23 cellular contexts compared by ENCODE assay signal in genomic region chr4:74369860-74370259, GRCh38. TPM values are rescaled to one million over a fixed set of nuclear protein-coding genes. Genes with fewer than 3 reads are reported as not detected.
"Had no signal": no experiment of that assay in that cellular context is flagged by ENCODE, and none has a peak within 500 bp of the region (broad histone marks: within the 10 kb centered on the region; RNA-seq: fewer than 3 reads in every experiment).

No MANE protein-coding gene starts in this region.

- FAIRE-seq: frontal cortex had no signal

- H3K9me3 ChIP-seq: left ventricle myocardium inferior, ovary, prostate gland, upper lobe of left lung had no signal

- ATAC-seq: activated T-cell treated with anti-CD3 and anti-CD28 coated beads, Interleukin-2, amount 50 U/mL, for 72 hours; natural killer cell; stimulated activated naive B cell treated with anti-CD40 and anti-IgM and Interleukin-4, amounts not matched to agents 10 μg/mL and 1 μg/mL and 100 μg/mL, for 72 hours had no signal

- H3K27ac Mint-ChIP-seq: activated CD4-positive, alpha-beta memory T cell treated with anti-CD3 and anti-CD28 coated beads, Interleukin-2, amount 10 ng/mL, durations not matched to agents 7 days and 5 days; activated naive CD4-positive, alpha-beta T cell treated with anti-CD3 and anti-CD28 coated beads, Interleukin-2, amount 10 ng/mL, durations not matched to agents 7 days and 5 days; activated T-cell treated with anti-CD3 and anti-CD28 coated beads, Interleukin-2, amount 50 U/mL, for 72 hours; mesothelial cell of epicardium; natural killer cell; stimulated activated naive B cell treated with anti-CD40 and anti-IgM and Interleukin-4, amounts not matched to agents 10 μg/mL and 1 μg/mL and 100 μg/mL, for 72 hours had no signal

- H2AFZ ChIP-seq: hepatocyte had no signal

- H3K4me3 ChIP-seq: cardiac muscle cell, hepatocyte, left ventricle myocardium inferior, ovary, prostate gland, upper lobe of left lung had no signal

- H3K36me3 ChIP-seq: cardiac muscle cell, left ventricle myocardium inferior, ovary, prostate gland, upper lobe of left lung had no signal

- H3K27ac ChIP-seq: cardiac muscle cell, hepatocyte, left ventricle myocardium inferior, ovary, prostate gland, upper lobe of left lung had no signal

- H3K4me1 ChIP-seq: prostate gland had no signal

- H3K27me3 ChIP-seq: ovary had no signal

- H3K36me3 Mint-ChIP-seq: activated naive CD4-positive, alpha-beta T cell treated with anti-CD3 and anti-CD28 coated beads, Interleukin-2, amount 10 ng/mL, durations not matched to agents 7 days and 5 days; mesothelial cell of epicardium; natural killer cell; stimulated activated naive B cell treated with anti-CD40 and anti-IgM and Interleukin-4, amounts not matched to agents 10 μg/mL and 1 μg/mL and 100 μg/mL, for 72 hours had no signal

- H3K4me2 ChIP-seq: hepatocyte had no signal

- H3K9me3 Mint-ChIP-seq: activated CD4-positive, alpha-beta memory T cell treated with anti-CD3 and anti-CD28 coated beads, Interleukin-2, amount 10 ng/mL, durations not matched to agents 7 days and 5 days; activated naive CD4-positive, alpha-beta T cell treated with anti-CD3 and anti-CD28 coated beads, Interleukin-2, amount 10 ng/mL, durations not matched to agents 7 days and 5 days; activated T-cell treated with anti-CD3 and anti-CD28 coated beads, Interleukin-2, amount 50 U/mL, for 72 hours; mesothelial cell of epicardium; natural killer cell; stimulated activated naive B cell treated with anti-CD40 and anti-IgM and Interleukin-4, amounts not matched to agents 10 μg/mL and 1 μg/mL and 100 μg/mL, for 72 hours had no signal

- H3K4me3 Mint-ChIP-seq: activated CD4-positive, alpha-beta memory T cell treated with anti-CD3 and anti-CD28 coated beads, Interleukin-2, amount 10 ng/mL, durations not matched to agents 7 days and 5 days; activated naive CD4-positive, alpha-beta T cell treated with anti-CD3 and anti-CD28 coated beads, Interleukin-2, amount 10 ng/mL, durations not matched to agents 7 days and 5 days; activated T-cell treated with anti-CD3 and anti-CD28 coated beads, Interleukin-2, amount 50 U/mL, for 72 hours; mesothelial cell of epicardium; natural killer cell; stimulated activated naive B cell treated with anti-CD40 and anti-IgM and Interleukin-4, amounts not matched to agents 10 μg/mL and 1 μg/mL and 100 μg/mL, for 72 hours had no signal

- DNase-seq: activated CD4-positive, alpha-beta memory T cell treated with anti-CD3 and anti-CD28 coated beads, Interleukin-2, amount 10 ng/mL, durations not matched to agents 7 days and 5 days; activated CD4-positive, alpha-beta T cell treated with anti-CD3 and anti-CD28 coated beads for 48 hours; activated effector memory CD4-positive, alpha-beta T cell treated with Interleukin-2 at 50 U/mL for 16 hours; activated naive CD4-positive, alpha-beta T cell treated with anti-CD3 and anti-CD28 coated beads, Interleukin-2, amount 10 ng/mL, durations not matched to agents 7 days and 5 days; activated T-cell treated with anti-CD3 and anti-CD28 coated beads, Interleukin-2, amount 50 U/mL, for 72 hours; amygdala; effector CD4-positive, alpha-beta T cell; glutamatergic neuron; left ventricle myocardium inferior; natural killer cell; ovary; stimulated activated CD4-positive, alpha-beta T cell treated with anti-CD3 and anti-CD28 coated beads, Interleukin-2, amount 100 ng/mL, for 48 hours; stimulated activated CD8-positive, alpha-beta memory T cell treated with anti-CD3 and anti-CD28 coated beads, Interleukin-4, amount 100 ng/mL, for 48 hours; stimulated activated naive B cell treated with anti-CD40 and anti-IgM and Interleukin-4, amounts not matched to agents 10 μg/mL and 1 μg/mL and 100 μg/mL, for 72 hours; upper lobe of left lung had no signal

RNA-seq across cellular contexts. Expression of gene EREG, which starts 4.9 kb away (rescaled TPM):
- total RNA-seq: activated CD4-positive, alpha-beta memory T cell treated with anti-CD3 and anti-CD28 coated beads, Interleukin-2, amount 10 ng/mL, durations not matched to agents 7 days and 5 days; cardiac muscle cell; chondrocyte; frontal cortex; left ventricle myocardium inferior; lung microvascular endothelial cell; T-helper 2 cell treated with Interferon-gamma antibody and Interleukin-4, amounts not matched to agents 100 ng/mL and 5 ng/mL, for 36 hours had no signal
- polyA plus RNA-seq: cardiac muscle cell had no signal
